ENCODE assay signal across 25 cellular contexts in genomic region chr14:98512501-98513251, GRCh38.
DNase-seq lines count a peak whose midpoint lies in the region; ATAC-seq, FAIRE-seq and TF ChIP-seq lines count a peak whose summit lies in the region.
"Had no signal": no experiment of that assay in that cellular context is flagged by ENCODE, and none has a peak within 500 bp of the region (broad histone marks: within the 10 kb centered on the region; RNA-seq: fewer than 3 reads in every experiment).

No MANE protein-coding gene starts in this region.

- DNase-seq in activated CD8-positive, alpha-beta T cell treated with anti-CD3 and anti-CD28 coated beads for 36 hours, result no peak
- DNase-seq in activated CD8-positive, alpha-beta T cell treated with anti-CD3 and anti-CD28 coated beads, Interleukin-2, amount 10 ng/mL, durations not matched to agents 7 days and 5 days, result no peak
- no peak for DNase-seq in DND-41
- peak in 2 of 9 donors; percentile 15 to 18 for DNase-seq in naive thymus-derived CD4-positive, alpha-beta T cell
- no peak for DNase-seq in G401 (ENCODE audit: low spot score)
- DNase-seq in RPMI8226, result no peak
- no peak for DNase-seq in frontal cortex (ENCODE audit: low spot score in 2 of 2)
- DNase-seq: activated effector memory CD4-positive, alpha-beta T cell treated with anti-CD3 and anti-CD28 coated beads, Interleukin-2, amount 50 U/mL, for 16 hours; cerebellar nuclear complex; effector CD8-positive, alpha-beta T cell; esophagus squamous epithelium; GOT3; NCI-H1436 treated with DMSO at 0.1 percent for 48 hours; NCI-H2171 treated with DMSO at 0.1 percent for 48 hours; NCI-H748 treated with DMSO at 0.1 percent for 48 hours; pancreas; PC-9; SJCRH30; WERI-Rb-1 had no signal

- in situ Hi-C loops in G401 (cut with HindIII; ENCODE audit: low sequenced_read_pairs), result no loop called here

- intact Hi-C loops in activated CD8-positive, alpha-beta T cell treated with anti-CD3 and anti-CD28 coated beads for 36 hours (cut with micrococcal nuclease), result no loop called here
- intact Hi-C loops in naive thymus-derived CD4-positive, alpha-beta T cell (cut with micrococcal nuclease), result no loop called here

- no peaks in the 10 kb centered on the region for H4K20me1 ChIP-seq in DND-41 (ENCODE audit: insufficient read depth, low read length)

- no peaks in the 10 kb centered on the region for H3K9me3 ChIP-seq in DND-41 (ENCODE audit: insufficient read depth, low read length, severe bottlenecking)
- no peaks in the 10 kb centered on the region for H3K9me3 ChIP-seq in naive thymus-derived CD4-positive, alpha-beta T cell (ENCODE audit: control insufficient read depth in 2 of 3, low read length in 3 of 3)
- H3K9me3 ChIP-seq: A549, esophagus squamous epithelium, pancreas, SJCRH30 had no signal

- H3K27ac Mint-ChIP-seq in activated CD8-positive, alpha-beta T cell treated with anti-CD3 and anti-CD28 coated beads for 36 hours, result peak overlapping the region; percentile 54
- H3K27ac Mint-ChIP-seq in activated CD8-positive, alpha-beta T cell treated with anti-CD3 and anti-CD28 coated beads, Interleukin-2, amount 10 ng/mL, durations not matched to agents 7 days and 5 days, result no peak overlapping the region
- H3K27ac Mint-ChIP-seq in activated T-helper 17 cell treated with anti-CD3 and anti-CD28 coated beads, Interleukin-2, amount 50 U/mL, for 72 hours, result peak overlapping the region; percentile 14
- H3K27ac Mint-ChIP-seq in naive thymus-derived CD4-positive, alpha-beta T cell, result peak overlapping the region in 8 of 9 donors; percentile 48 to 85 (median 72)

- no peaks in the 10 kb centered on the region for H3K36me3 Mint-ChIP-seq in activated CD8-positive, alpha-beta T cell treated with anti-CD3 and anti-CD28 coated beads for 36 hours (ENCODE audit: low read depth)
- H3K36me3 Mint-ChIP-seq in activated CD8-positive, alpha-beta T cell treated with anti-CD3 and anti-CD28 coated beads, Interleukin-2, amount 10 ng/mL, durations not matched to agents 7 days and 5 days (ENCODE audit: low read depth), result no peaks in the 10 kb centered on the region
- H3K36me3 Mint-ChIP-seq in activated T-helper 17 cell treated with anti-CD3 and anti-CD28 coated beads, Interleukin-2, amount 50 U/mL, for 72 hours (ENCODE audit: low read depth), result no peaks in the 10 kb centered on the region
- peaks cover 4 to 12% (median 10%) of the 10 kb centered on the region in 5 donors for H3K36me3 Mint-ChIP-seq in naive thymus-derived CD4-positive, alpha-beta T cell

- CTCF ChIA-PET in activated CD8-positive, alpha-beta T cell treated with anti-CD3 and anti-CD28 coated beads for 36 hours (lab: Charles Lee), result interaction anchor here (0.7 kb wide), 1 partner anchor 417 kb away, joined by 3 read pairs; no protein-coding TSS in a partner anchor
- CTCF ChIA-PET in activated CD8-positive, alpha-beta T cell treated with anti-CD3 and anti-CD28 coated beads, Interleukin-2, amount 10 ng/mL, durations not matched to agents 7 days and 5 days (lab: Charles Lee), result interaction anchor here (0.8 kb wide), 1 partner anchor 136 kb away, joined by 3 read pairs; no protein-coding TSS in a partner anchor
- CTCF ChIA-PET in naive thymus-derived CD4-positive, alpha-beta T cell (lab: Charles Lee), result no interaction called here

- no peak overlapping the region for H3K4me3 Mint-ChIP-seq in activated CD8-positive, alpha-beta T cell treated with anti-CD3 and anti-CD28 coated beads for 36 hours
- no peak overlapping the region for H3K4me3 Mint-ChIP-seq in activated CD8-positive, alpha-beta T cell treated with anti-CD3 and anti-CD28 coated beads, Interleukin-2, amount 10 ng/mL, durations not matched to agents 7 days and 5 days
- H3K4me3 Mint-ChIP-seq in activated T-helper 17 cell treated with anti-CD3 and anti-CD28 coated beads, Interleukin-2, amount 50 U/mL, for 72 hours, result peak overlapping the region; percentile 75
- peak overlapping the region; percentile 44 to 73 (median 64) for H3K4me3 Mint-ChIP-seq in naive thymus-derived CD4-positive, alpha-beta T cell

- FAIRE-seq in frontal cortex (lab: Jason Lieb, UNC), result no peak
- FAIRE-seq: A549, astrocyte, G401.6, GM12891, pancreas had no signal

- H3K27me3 ChIP-seq in DND-41 (ENCODE audit: insufficient read depth, low read length, poor library complexity), result no peaks in the 10 kb centered on the region
- H3K27me3 ChIP-seq in naive thymus-derived CD4-positive, alpha-beta T cell (ENCODE audit: control insufficient read depth in 2 of 2, insufficient read depth in 2 of 2, low read length in 2 of 2), result no peaks in the 10 kb centered on the region
- H3K27me3 ChIP-seq: esophagus squamous epithelium, pancreas, SJCRH30 had no signal

- no peaks in the 10 kb centered on the region for H3K36me3 ChIP-seq in DND-41 (ENCODE audit: insufficient read depth, low read length)
- H3K36me3 ChIP-seq in naive thymus-derived CD4-positive, alpha-beta T cell (ENCODE audit: control insufficient read depth in 2 of 3, insufficient read depth in 3 of 3, low read length in 3 of 3), result no peaks in the 10 kb centered on the region
- H3K36me3 ChIP-seq: esophagus squamous epithelium, pancreas, SJCRH30, WERI-Rb-1 had no signal

- POLR2A ChIA-PET in activated CD8-positive, alpha-beta T cell treated with anti-CD3 and anti-CD28 coated beads for 36 hours (lab: Charles Lee), result no interaction called here
- POLR2A ChIA-PET in activated CD8-positive, alpha-beta T cell treated with anti-CD3 and anti-CD28 coated beads, Interleukin-2, amount 10 ng/mL, durations not matched to agents 7 days and 5 days (lab: Charles Lee), result no interaction called here
- POLR2A ChIA-PET in naive thymus-derived CD4-positive, alpha-beta T cell (lab: Charles Lee), result no interaction called here

- TF ChIP-seq CTCF in activated CD8-positive, alpha-beta T cell treated with anti-CD3 and anti-CD28 coated beads for 36 hours (IDR thresholded peaks at IDR 0.05), result no peak
- TF ChIP-seq CTCF in DND-41 (IDR thresholded peaks at IDR 0.05; ENCODE audit: borderline replicate concordance, extremely low read depth, low read length, poor library complexity, severe bottlenecking), result no peak

- H3K9me3 Mint-ChIP-seq in activated CD8-positive, alpha-beta T cell treated with anti-CD3 and anti-CD28 coated beads for 36 hours, result peaks cover 6% of the 10 kb centered on the region
- H3K9me3 Mint-ChIP-seq in activated CD8-positive, alpha-beta T cell treated with anti-CD3 and anti-CD28 coated beads, Interleukin-2, amount 10 ng/mL, durations not matched to agents 7 days and 5 days (ENCODE audit: insufficient read depth), result peaks cover 8% of the 10 kb centered on the region
- H3K9me3 Mint-ChIP-seq in activated T-helper 17 cell treated with anti-CD3 and anti-CD28 coated beads, Interleukin-2, amount 50 U/mL, for 72 hours, result peaks cover 3% of the 10 kb centered on the region
- peaks cover 4 to 20% (median 9%) of the 10 kb centered on the region in 11 donors for H3K9me3 Mint-ChIP-seq in naive thymus-derived CD4-positive, alpha-beta T cell

- no peak overlapping the region for H3K4me2 ChIP-seq in DND-41 (ENCODE audit: insufficient read depth, low read length)
- H3K4me2 ChIP-seq: A549, PC-9 had no signal

- H3K9ac ChIP-seq in DND-41 (ENCODE audit: low read depth, low read length), result no peak overlapping the region

- peak; percentile 45 for ATAC-seq in activated CD8-positive, alpha-beta T cell treated with anti-CD3 and anti-CD28 coated beads for 36 hours
- ATAC-seq in activated CD8-positive, alpha-beta T cell treated with anti-CD3 and anti-CD28 coated beads, Interleukin-2, amount 10 ng/mL, durations not matched to agents 7 days and 5 days, result no peak
- no peak for ATAC-seq in DND-41 (ENCODE audit: insufficient read depth, low read depth)
- ATAC-seq in activated T-helper 17 cell treated with anti-CD3 and anti-CD28 coated beads, Interleukin-2, amount 50 U/mL, for 72 hours (replicated peaks), result peak; percentile 79
- no peak for ATAC-seq in naive thymus-derived CD4-positive, alpha-beta T cell
- ATAC-seq: A549, pancreas, sciatic nerve had no signal

- H3K27me3 Mint-ChIP-seq in activated CD8-positive, alpha-beta T cell treated with anti-CD3 and anti-CD28 coated beads for 36 hours, result no peaks in the 10 kb centered on the region
- H3K27me3 Mint-ChIP-seq in activated CD8-positive, alpha-beta T cell treated with anti-CD3 and anti-CD28 coated beads, Interleukin-2, amount 10 ng/mL, durations not matched to agents 7 days and 5 days (ENCODE audit: low read depth), result no peaks in the 10 kb centered on the region
- no peaks in the 10 kb centered on the region for H3K27me3 Mint-ChIP-seq in activated T-helper 17 cell treated with anti-CD3 and anti-CD28 coated beads, Interleukin-2, amount 50 U/mL, for 72 hours
- no peaks in the 10 kb centered on the region for H3K27me3 Mint-ChIP-seq in naive thymus-derived CD4-positive, alpha-beta T cell

- no peak overlapping the region for H3K4me3 ChIP-seq in DND-41 (ENCODE audit: low read depth in 1 of 2, low read length in 2 of 2)
- peak overlapping the region; percentile 24 for H3K4me3 ChIP-seq in naive thymus-derived CD4-positive, alpha-beta T cell (ENCODE audit: low read length)
- H3K4me3 ChIP-seq: A549, esophagus squamous epithelium, pancreas, PC-9, SJCRH30 had no signal

- no peaks in the 10 kb centered on the region for H3K79me2 ChIP-seq in DND-41 (ENCODE audit: insufficient read depth, low read length)

- peaks cover 36% of the 10 kb centered on the region for H3K4me1 Mint-ChIP-seq in activated CD8-positive, alpha-beta T cell treated with anti-CD3 and anti-CD28 coated beads for 36 hours (ENCODE audit: low read depth)
- H3K4me1 Mint-ChIP-seq in activated CD8-positive, alpha-beta T cell treated with anti-CD3 and anti-CD28 coated beads, Interleukin-2, amount 10 ng/mL, durations not matched to agents 7 days and 5 days (ENCODE audit: low read depth), result peaks cover 22% of the 10 kb centered on the region
- peaks cover 21% of the 10 kb centered on the region for H3K4me1 Mint-ChIP-seq in activated T-helper 17 cell treated with anti-CD3 and anti-CD28 coated beads, Interleukin-2, amount 50 U/mL, for 72 hours
- H3K4me1 Mint-ChIP-seq in naive thymus-derived CD4-positive, alpha-beta T cell, result peaks cover 14 to 45% (median 33%) of the 10 kb centered on the region in 7 donors

- no peak overlapping the region; the same call in 1 of the 2 replicates for H3K27ac ChIP-seq in DND-41 (ENCODE audit: low read length)
- H3K27ac ChIP-seq in naive thymus-derived CD4-positive, alpha-beta T cell (ENCODE audit: low read depth, low read length), result no peak overlapping the region
- H3K27ac ChIP-seq: A549, esophagus squamous epithelium, pancreas, PC-9, SJCRH30, WERI-Rb-1 had no signal

- peaks cover 42% of the 10 kb centered on the region for H3K4me1 ChIP-seq in DND-41 (ENCODE audit: insufficient read depth, low read length)
- H3K4me1 ChIP-seq in naive thymus-derived CD4-positive, alpha-beta T cell (ENCODE audit: control insufficient read depth in 2 of 2, insufficient read depth in 2 of 2, low read length in 2 of 2), result peaks cover 3 to 9% of the 10 kb centered on the region in 2 donors
- H3K4me1 ChIP-seq: A549, pancreas, SJCRH30 had no signal

- peak overlapping the region; percentile 39 for H2AFZ ChIP-seq in DND-41 (ENCODE audit: low read depth, low read length)
- H2AFZ ChIP-seq: PC-9 had no signal

Comparison
In these comparisons a context has a peak if more than half of its experiments do, and no peak if none do; other contexts are left out.
1. ATAC-seq: peak in activated CD8-positive, alpha-beta T cell treated with anti-CD3 and anti-CD28 coated beads for 36 hours (single experiment) and activated T-helper 17 cell treated with anti-CD3 and anti-CD28 coated beads, Interleukin-2, amount 50 U/mL, for 72 hours (single experiment); none in activated CD8-positive, alpha-beta T cell treated with anti-CD3 and anti-CD28 coated beads, Interleukin-2, amount 10 ng/mL, durations not matched to agents 7 days and 5 days (single experiment), DND-41 (single experiment) and naive thymus-derived CD4-positive, alpha-beta T cell (single experiment).
2. H3K4me3 Mint-ChIP-seq: peak in activated T-helper 17 cell treated with anti-CD3 and anti-CD28 coated beads, Interleukin-2, amount 50 U/mL, for 72 hours (single experiment) and naive thymus-derived CD4-positive, alpha-beta T cell (10 of 10); none in activated CD8-positive, alpha-beta T cell treated with anti-CD3 and anti-CD28 coated beads for 36 hours (single experiment) and activated CD8-positive, alpha-beta T cell treated with anti-CD3 and anti-CD28 coated beads, Interleukin-2, amount 10 ng/mL, durations not matched to agents 7 days and 5 days (single experiment).